9 cellular contexts compared by ENCODE assay signal in genomic region chr4:182938213-182938645, GRCh38. TPM values are rescaled to one million over a fixed set of nuclear protein-coding genes. Genes with fewer than 3 reads are reported as not detected.
A peak's percentile ranks its signal among the peaks of the same experiment; 100 is the strongest.
DNase-seq lines count a peak whose midpoint lies in the region; ATAC-seq and TF ChIP-seq lines count a peak whose summit lies in the region.
"Had no signal": no experiment of that assay in that cellular context is flagged by ENCODE, and none has a peak within 500 bp of the region (broad histone marks: within the 10 kb centered on the region; RNA-seq: fewer than 3 reads in every experiment).

No MANE protein-coding gene starts in this region.

- TF ChIP-seq CTCF in OCI-LY1 (IDR thresholded peaks at IDR 0.05; ENCODE audit: low read length) (peak; percentile 83), esophagus squamous epithelium (IDR thresholded peaks at IDR 0.05) (peak; percentile 49 to 90 (median 82)), neural crest cell (conservative IDR thresholded peaks at IDR 0.05) (peak; percentile 95)

- ATAC-seq in GM19397 (IDR thresholded peaks at IDR 0.05; ENCODE audit: unreplicated experiment) (peak; percentile 97), HG03432 (IDR thresholded peaks at IDR 0.05; ENCODE audit: unreplicated experiment) (peak; percentile 93)

- peaks cover 4% of the 10 kb centered on the region for H3K4me1 Mint-ChIP-seq in neural crest cell

- no peaks in the 10 kb centered on the region for H3K9me3 Mint-ChIP-seq in neural crest cell
- H3K9me3 Mint-ChIP-seq: activated naive CD4-positive, alpha-beta T cell treated with anti-CD3 and anti-CD28 coated beads, Interleukin-2, amount 50 U/mL, for 24 hours had no signal

- DNase-seq in COR-L47 (lab: John Stamatoyannopoulos, UW): peak; percentile 55
- peak; percentile 57 for DNase-seq in activated T-cell treated with anti-CD3 and anti-CD28 coated beads for 24 hours (ENCODE audit: low read depth)
- DNase-seq in esophagus squamous epithelium (lab: John Stamatoyannopoulos, UW): no peak
- peak; percentile 80 for DNase-seq in neural crest cell (ENCODE audit: low read depth, low spot score)
- peak; percentile 69 for DNase-seq in superior temporal gyrus (ENCODE audit: extremely low spot score)

- no peaks in the 10 kb centered on the region for H3K9me3 ChIP-seq in OCI-LY1 (ENCODE audit: low read length)
- H3K9me3 ChIP-seq in esophagus squamous epithelium: no peaks in the 10 kb centered on the region

- no peak overlapping the region for H3K9ac ChIP-seq in OCI-LY1 (ENCODE audit: low read length)

- no peaks in the 10 kb centered on the region for H3K79me2 ChIP-seq in OCI-LY1 (ENCODE audit: insufficient read depth, low read length)

- H3K27ac ChIP-seq in OCI-LY1 (ENCODE audit: low read depth, low read length, poor library complexity, severe bottlenecking) (no peak overlapping the region), esophagus squamous epithelium (no peak overlapping the region)

- H3K4me2 ChIP-seq in OCI-LY1 (ENCODE audit: low read length): no peak overlapping the region

- intact Hi-C loops in esophagus squamous epithelium (cut with DNase I): loop anchor here (5.0 kb wide), 1 partner anchor 319 kb away; no protein-coding TSS in a partner anchor

- H3K27me3 Mint-ChIP-seq in neural crest cell (ENCODE audit: low read depth): peaks cover 21% of the 10 kb centered on the region

- no peaks in the 10 kb centered on the region for H3K9me2 ChIP-seq in OCI-LY1 (ENCODE audit: low read depth, low read length)

- H3K36me3 ChIP-seq in OCI-LY1 (ENCODE audit: insufficient read depth, low read length): no peaks in the 10 kb centered on the region
- H3K36me3 ChIP-seq in esophagus squamous epithelium: no peaks in the 10 kb centered on the region

- H3F3A ChIP-seq in OCI-LY1 (ENCODE audit: insufficient read depth, low read length): no peaks in the 10 kb centered on the region

- no peaks in the 10 kb centered on the region for H3K4me1 ChIP-seq in OCI-LY1 (ENCODE audit: insufficient read depth, low read length, severe bottlenecking)
- H3K4me1 ChIP-seq in esophagus squamous epithelium: no peaks in the 10 kb centered on the region

- no peaks in the 10 kb centered on the region for H3K36me3 Mint-ChIP-seq in neural crest cell (ENCODE audit: low read depth)
- H3K36me3 Mint-ChIP-seq: activated naive CD4-positive, alpha-beta T cell treated with anti-CD3 and anti-CD28 coated beads, Interleukin-2, amount 50 U/mL, for 24 hours had no signal

- 13 to 17% methylated on average over 10 to 14 of the region's 14 CpGs for WGBS in esophagus squamous epithelium, 2 donors

- H4K20me1 ChIP-seq in OCI-LY1 (ENCODE audit: insufficient read depth, low read length): no peaks in the 10 kb centered on the region

- H3K27ac Mint-ChIP-seq in neural crest cell (ENCODE audit: unreplicated experiment): no peak overlapping the region
- H3K27ac Mint-ChIP-seq: activated naive CD4-positive, alpha-beta T cell treated with anti-CD3 and anti-CD28 coated beads, Interleukin-2, amount 50 U/mL, for 24 hours had no signal

- H3K4me3 ChIP-seq in OCI-LY1 (ENCODE audit: low read depth, low read length, poor library complexity, severe bottlenecking) (no peak overlapping the region), esophagus squamous epithelium (no peak overlapping the region)

- no peak overlapping the region for H2AFZ ChIP-seq in OCI-LY1 (ENCODE audit: low read length)

- TF ChIP-seq POLR2A in esophagus squamous epithelium (IDR thresholded peaks at IDR 0.05): no peak

- no peak overlapping the region for H3K4me3 Mint-ChIP-seq in neural crest cell
- H3K4me3 Mint-ChIP-seq: activated naive CD4-positive, alpha-beta T cell treated with anti-CD3 and anti-CD28 coated beads, Interleukin-2, amount 50 U/mL, for 24 hours had no signal

- no peaks in the 10 kb centered on the region for H3K27me3 ChIP-seq in OCI-LY1 (ENCODE audit: insufficient read depth, low read length)
- H3K27me3 ChIP-seq in esophagus squamous epithelium: peaks cover 0 to 2% (median 0%) of the 10 kb centered on the region in 4 donors

RNA-seq across cellular contexts. Expression of gene DCTD, which starts 21.0 kb away (rescaled TPM):
- total RNA-seq in esophagus squamous epithelium: 10 to 100 TPM; 43.6 to 72.9 (median 57.2) TPM
- total RNA-seq in neural crest cell: 120 and 122 TPM in 2 replicates
